Comparison of ENCODE assay signal across 16 cellular contexts in genomic region chr4:87122252-87122651, GRCh38.
DNase-seq lines count a peak whose midpoint lies in the region; ATAC-seq and TF ChIP-seq lines count a peak whose summit lies in the region.
"Had no signal": no experiment of that assay in that cellular context is flagged by ENCODE, and none has a peak within 500 bp of the region (broad histone marks: within the 10 kb centered on the region; RNA-seq: fewer than 3 reads in every experiment).

No MANE protein-coding gene starts in this region.

- peaks cover 12 to 19% of the 10 kb centered on the region in 2 donors for H3K4me1 ChIP-seq in lung (ENCODE audit: control insufficient read depth in 2 of 2, insufficient read depth in 2 of 2, low read length in 2 of 2)
- H3K4me1 ChIP-seq in upper lobe of right lung: peaks cover 20% of the 10 kb centered on the region

- H3K4me3 Mint-ChIP-seq in activated CD4-positive, alpha-beta T cell treated with anti-CD3 and anti-CD28 coated beads, Interleukin-2, amount 10 ng/mL, durations not matched to agents 24 days and 14 days: no peak overlapping the region
- H3K4me3 Mint-ChIP-seq in T-cell: no peak overlapping the region
- H3K4me3 Mint-ChIP-seq: activated CD4-positive, alpha-beta memory T cell treated with anti-CD3 and anti-CD28 coated beads, Interleukin-2, amount 10 ng/mL, durations not matched to agents 7 days and 5 days; activated naive CD4-positive, alpha-beta T cell treated with anti-CD3 and anti-CD28 coated beads for 36 hours had no signal

- WGBS in lung, 2 donors: 36 to 59% methylated on average over 4 of the region's 4 CpGs

- H3K27ac Mint-ChIP-seq in activated CD4-positive, alpha-beta T cell treated with anti-CD3 and anti-CD28 coated beads, Interleukin-2, amount 10 ng/mL, durations not matched to agents 24 days and 14 days: peak overlapping the region; percentile 60
- no peak overlapping the region for H3K27ac Mint-ChIP-seq in T-cell
- H3K27ac Mint-ChIP-seq: activated CD4-positive, alpha-beta memory T cell treated with anti-CD3 and anti-CD28 coated beads, Interleukin-2, amount 10 ng/mL, durations not matched to agents 7 days and 5 days; activated naive CD4-positive, alpha-beta T cell treated with anti-CD3 and anti-CD28 coated beads for 36 hours had no signal

- peaks cover 14% of the 10 kb centered on the region for H3K4me1 Mint-ChIP-seq in activated CD4-positive, alpha-beta T cell treated with anti-CD3 and anti-CD28 coated beads, Interleukin-2, amount 10 ng/mL, durations not matched to agents 24 days and 14 days
- peaks cover 28 to 32% (median 29%) of the 10 kb centered on the region in 3 donors for H3K4me1 Mint-ChIP-seq in T-cell

- H3K9me3 ChIP-seq in lung (ENCODE audit: control insufficient read depth in 2 of 2, insufficient read depth in 1 of 2, low read length in 1 of 2) (no peaks in the 10 kb centered on the region), upper lobe of right lung (no peaks in the 10 kb centered on the region)

- CTCF ChIA-PET in T-cell (lab: Charles Lee): no interaction called here

- no peaks in the 10 kb centered on the region for H3K27me3 Mint-ChIP-seq in activated CD4-positive, alpha-beta T cell treated with anti-CD3 and anti-CD28 coated beads, Interleukin-2, amount 10 ng/mL, durations not matched to agents 24 days and 14 days
- H3K27me3 Mint-ChIP-seq in T-cell: no peaks in the 10 kb centered on the region
- H3K27me3 Mint-ChIP-seq: activated CD4-positive, alpha-beta memory T cell treated with anti-CD3 and anti-CD28 coated beads, Interleukin-2, amount 10 ng/mL, durations not matched to agents 7 days and 5 days had no signal

- H3K27me3 ChIP-seq in lung (ENCODE audit: control insufficient read depth, insufficient read depth) (no peaks in the 10 kb centered on the region), upper lobe of right lung (no peaks in the 10 kb centered on the region)

- intact Hi-C loops in activated CD4-positive, alpha-beta T cell treated with anti-CD3 and anti-CD28 coated beads, Interleukin-2, amount 10 ng/mL, durations not matched to agents 24 days and 14 days (cut with micrococcal nuclease): no loop called here
- intact Hi-C loops in upper lobe of right lung (cut with DNase I): no loop called here

- ATAC-seq in lung (ENCODE audit: insufficient read depth, low FRiP score) (peak; percentile 15), upper lobe of right lung (peak; percentile 76), HG03095 (IDR thresholded peaks at IDR 0.05; ENCODE audit: unreplicated experiment) (no peak), T-cell (replicated peaks in 1 of 4) (no peak), GM21576 (IDR thresholded peaks at IDR 0.05; ENCODE audit: unreplicated experiment) (no peak)

- no peaks in the 10 kb centered on the region for H3K9me3 Mint-ChIP-seq in activated CD4-positive, alpha-beta T cell treated with anti-CD3 and anti-CD28 coated beads, Interleukin-2, amount 10 ng/mL, durations not matched to agents 24 days and 14 days
- no peaks in the 10 kb centered on the region for H3K9me3 Mint-ChIP-seq in T-cell
- H3K9me3 Mint-ChIP-seq: activated CD4-positive, alpha-beta memory T cell treated with anti-CD3 and anti-CD28 coated beads, Interleukin-2, amount 10 ng/mL, durations not matched to agents 7 days and 5 days; activated naive CD4-positive, alpha-beta T cell treated with anti-CD3 and anti-CD28 coated beads for 36 hours had no signal

- H3K27ac ChIP-seq in lung (ENCODE audit: low read depth in 1 of 2, low read length in 1 of 2) (peak overlapping the region in 1 of 2 donors; percentile 80), upper lobe of right lung (no peak overlapping the region)

- POLR2A ChIA-PET in T-cell (lab: Charles Lee): no interaction called here

- TF ChIP-seq CTCF in choroid plexus epithelial cell (conservative IDR thresholded peaks at IDR 0.05; ENCODE audit: low read depth, low read length) (no peak), lung (IDR thresholded peaks at IDR 0.05; ENCODE audit: control extremely low read depth, extremely low read depth) (no peak), upper lobe of right lung (IDR thresholded peaks at IDR 0.05) (no peak)

- DNase-seq in activated CD4-positive, alpha-beta T cell treated with anti-CD3 and anti-CD28 coated beads, Interleukin-2, amount 10 ng/mL, durations not matched to agents 24 days and 14 days: no peak
- DNase-seq in activated CD4-positive, alpha-beta T cell treated with anti-CD3 and anti-CD28 coated beads for 48 hours: no peak
- DNase-seq in choroid plexus epithelial cell (ENCODE audit: low read depth) (peak; percentile 63), lung (ENCODE audit: low spot score) (peak; percentile 68), upper lobe of right lung (no peak), T-cell (no peak)
- DNase-seq: activated CD4-positive, alpha-beta memory T cell treated with anti-CD3 and anti-CD28 coated beads, Interleukin-2, amount 10 ng/mL, durations not matched to agents 7 days and 5 days; activated naive CD4-positive, alpha-beta T cell treated with anti-CD3 and anti-CD28 coated beads for 36 hours; cerebellar nuclear complex; DMS153; H7; NCI-H187; occipital lobe; stimulated activated CD4-positive, alpha-beta T cell treated with anti-CD3 and anti-CD28 coated beads, Interleukin-4, amount 100 ng/mL, for 4 hours had no signal

- peaks cover 51% of the 10 kb centered on the region for H3K36me3 Mint-ChIP-seq in activated CD4-positive, alpha-beta T cell treated with anti-CD3 and anti-CD28 coated beads, Interleukin-2, amount 10 ng/mL, durations not matched to agents 24 days and 14 days (ENCODE audit: low read depth)
- H3K36me3 Mint-ChIP-seq in T-cell: peaks cover 62% of the 10 kb centered on the region

- H3K4me3 ChIP-seq in choroid plexus epithelial cell (ENCODE audit: low read depth, low read length): no peak overlapping the region
- H3K4me3 ChIP-seq in lung: no peak overlapping the region
- H3K4me3 ChIP-seq in upper lobe of right lung: no peak overlapping the region

- peaks cover 13 to 23% of the 10 kb centered on the region in 2 donors for H3K36me3 ChIP-seq in lung (ENCODE audit: control insufficient read depth in 2 of 2, insufficient read depth in 2 of 2, low read length in 2 of 2)
- peaks cover 61% of the 10 kb centered on the region for H3K36me3 ChIP-seq in upper lobe of right lung

Comparison
In these comparisons a context has a peak if more than half of its experiments do, and no peak if none do; other contexts are left out.
1. DNase-seq: peak in choroid plexus epithelial cell (single experiment) and lung (single experiment); none in activated CD4-positive, alpha-beta T cell treated with anti-CD3 and anti-CD28 coated beads, Interleukin-2, amount 10 ng/mL, durations not matched to agents 24 days and 14 days (single experiment), activated CD4-positive, alpha-beta T cell treated with anti-CD3 and anti-CD28 coated beads for 48 hours (single experiment), upper lobe of right lung (single experiment) and T-cell (0 of 34).
2. ATAC-seq: peak in lung (single experiment) and upper lobe of right lung (single experiment); none in HG03095 (single experiment), T-cell (0 of 4) and GM21576 (single experiment).